31 cellular contexts compared by ENCODE assay signal in the genomic region with DNA sequence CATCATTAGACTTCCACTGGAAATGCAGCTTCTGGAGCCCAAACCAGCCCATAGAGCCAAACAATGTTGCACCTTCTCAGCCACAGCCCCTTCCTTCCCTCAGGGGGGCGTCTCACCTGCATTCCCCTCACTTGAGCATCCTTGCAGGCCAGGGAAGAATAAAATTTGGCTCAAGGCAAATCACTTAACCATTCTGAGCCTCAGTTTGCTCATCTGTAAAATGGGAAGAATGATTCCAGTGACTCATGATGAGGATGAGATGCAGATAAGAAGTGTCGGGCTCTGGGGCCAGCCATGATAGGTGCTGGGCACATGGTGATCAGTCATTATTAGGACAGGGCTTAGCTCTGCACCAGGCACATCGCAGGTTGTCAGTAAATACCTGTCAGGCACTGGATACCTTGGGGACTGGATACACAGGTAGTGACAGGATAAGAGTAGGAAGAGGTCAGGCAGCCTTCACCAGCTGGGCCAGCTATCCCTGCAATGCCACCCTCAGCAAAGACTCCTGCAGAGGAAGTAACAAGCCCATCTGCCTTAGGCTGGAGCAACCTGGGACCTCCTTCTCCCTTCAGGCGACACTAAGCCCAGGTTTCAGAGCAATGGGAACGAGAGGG.
"Had no signal": no experiment of that assay in that cellular context is flagged by ENCODE, and none has a peak within 500 bp of the region (broad histone marks: within the 10 kb centered on the region; RNA-seq: fewer than 3 reads in every experiment).

No MANE protein-coding gene starts in this region.

- H3K36me3 Mint-ChIP-seq: activated naive CD4-positive, alpha-beta T cell treated with anti-CD3 and anti-CD28 coated beads, Interleukin-2, amount 50 U/mL, for 72 hours; T-cell had no signal

- H3K36me3 ChIP-seq: ascending aorta had no signal

- H3K4me1 ChIP-seq: ascending aorta, body of pancreas had no signal

- H3K9me3 Mint-ChIP-seq: activated naive CD4-positive, alpha-beta T cell treated with anti-CD3 and anti-CD28 coated beads, Interleukin-2, amount 50 U/mL, for 72 hours; activated naive CD8-positive, alpha-beta T cell treated with anti-CD3 and anti-CD28 coated beads, Interleukin-2, amount 50 U/mL, for 24 hours had no signal

- H3K27me3 Mint-ChIP-seq: activated naive CD8-positive, alpha-beta T cell treated with anti-CD3 and anti-CD28 coated beads, Interleukin-2, amount 50 U/mL, for 24 hours; T-cell had no signal

- DNase-seq: activated CD4-positive, alpha-beta T cell treated with anti-CD3 and anti-CD28 coated beads for 4 hours; activated CD4-positive, alpha-beta T cell treated with anti-CD3 and anti-CD28 coated beads, Interleukin-2, amount 50 U/mL, for 4 hours; activated CD8-positive, alpha-beta memory T cell treated with anti-CD3 and anti-CD28 coated beads, Interleukin-2, amount 50 U/mL, for 48 hours; activated CD8-positive, alpha-beta T cell treated with anti-CD3 and anti-CD28 coated beads, Interleukin-2, amount 10 ng/mL, durations not matched to agents 7 days and 5 days; activated naive CD4-positive, alpha-beta T cell treated with Interleukin-2 at 50 U/mL for 16 hours; activated naive CD8-positive, alpha-beta T cell treated with anti-CD3 and anti-CD28 coated beads, Interleukin-2, amount 50 U/mL, for 24 hours; activated T-cell treated with anti-CD3 and anti-CD28 coated beads, Interleukin-2, amount 50 U/mL, for 1 hour; amniotic stem cell; body of pancreas; central memory CD4-positive, alpha-beta T cell; Kasumi-1; KBM-7; NCI-H1105 treated with DMSO at 0.1 percent for 48 hours; NCI-H146; NCI-H1930; NCI-H2171; NCI-H345; NCI-H510A; NCI-H526 treated with DMSO at 0.1 percent for 48 hours; NCI-H82; RPMI8226; SIG-M5; T-cell; T-helper 2 cell; T1000 had no signal

- H3K4me3 ChIP-seq: ascending aorta, body of pancreas had no signal

- H3K27ac ChIP-seq: ascending aorta, body of pancreas, VCaP had no signal

- H3K4me1 Mint-ChIP-seq: activated naive CD8-positive, alpha-beta T cell treated with anti-CD3 and anti-CD28 coated beads, Interleukin-2, amount 50 U/mL, for 24 hours; T-cell had no signal

- H3K9me3 ChIP-seq: ascending aorta had no signal

- FAIRE-seq: bronchial epithelial cell had no signal

- H3K27me3 ChIP-seq: ascending aorta, body of pancreas had no signal

- ATAC-seq: activated CD4-positive, CD25-positive, alpha-beta regulatory T cell treated with anti-CD3 and anti-CD28 coated beads, Interleukin-2, amount 50 U/mL, for 24 hours; activated CD8-positive, alpha-beta T cell treated with anti-CD3 and anti-CD28 coated beads, Interleukin-2, amount 10 ng/mL, durations not matched to agents 7 days and 5 days; activated naive CD4-positive, alpha-beta T cell treated with anti-CD3 and anti-CD28 coated beads, Interleukin-2, amount 50 U/mL, for 72 hours; activated naive CD8-positive, alpha-beta T cell treated with anti-CD3 and anti-CD28 coated beads, Interleukin-2, amount 50 U/mL, for 24 hours; body of pancreas; Panc1; T-cell had no signal

- H3K4me3 Mint-ChIP-seq: activated CD8-positive, alpha-beta T cell treated with anti-CD3 and anti-CD28 coated beads, Interleukin-2, amount 10 ng/mL, durations not matched to agents 7 days and 5 days; activated naive CD8-positive, alpha-beta T cell treated with anti-CD3 and anti-CD28 coated beads, Interleukin-2, amount 50 U/mL, for 24 hours; T-cell had no signal

- H3K27ac Mint-ChIP-seq: activated CD8-positive, alpha-beta T cell treated with anti-CD3 and anti-CD28 coated beads, Interleukin-2, amount 10 ng/mL, durations not matched to agents 7 days and 5 days; activated naive CD8-positive, alpha-beta T cell treated with anti-CD3 and anti-CD28 coated beads, Interleukin-2, amount 50 U/mL, for 24 hours; T-cell had no signal
